ENCODE assay signal across 1 cellular context in genomic region chr21:37546299-37546908, GRCh38.
TF ChIP-seq lines count a peak whose summit lies in the region.

No MANE protein-coding gene starts in this region.

TF ChIP-seq in GM23338, 12 proteins besides CTCF, POLR2A, EP300 and RAD21:
- no peak for TF ChIP-seq ZNF462 (CRISPR knock-in tag; IDR thresholded peaks at IDR 0.05)
